ENCODE assay signal across 25 cellular contexts in the genomic region with DNA sequence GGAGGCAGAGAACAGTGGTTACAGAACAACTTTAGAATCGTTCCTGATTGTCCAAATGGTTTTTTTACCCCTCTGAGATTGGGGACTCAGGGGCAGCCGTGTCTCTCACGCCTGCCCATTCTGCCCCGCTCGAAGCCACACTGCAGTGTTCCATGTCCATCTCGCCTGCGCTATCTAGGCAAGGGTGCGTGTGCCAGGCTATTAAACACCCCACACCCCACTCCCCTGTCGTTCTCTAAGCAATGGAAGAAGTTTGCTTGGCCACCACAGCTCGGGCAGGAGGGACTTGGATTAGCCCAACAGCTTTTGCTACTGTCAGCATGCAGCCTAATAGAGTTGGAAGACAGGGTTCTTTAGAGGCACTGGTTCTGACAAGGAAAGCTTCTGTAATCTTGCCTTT.
"Had no signal": no experiment of that assay in that cellular context is flagged by ENCODE, and none has a peak within 500 bp of the region (broad histone marks: within the 10 kb centered on the region; RNA-seq: fewer than 3 reads in every experiment).

No MANE protein-coding gene starts in this region.

- H3K27ac ChIP-seq: body of pancreas, colonic mucosa, left lung, ovary, SK-N-MC, spleen, upper lobe of right lung, WERI-Rb-1 had no signal

- DNase-seq: activated CD4-positive, alpha-beta T cell treated with anti-CD3 and anti-CD28 coated beads, Interleukin-2, amount 10 ng/mL, durations not matched to agents 7 days and 5 days; activated CD4-positive, CD25-positive, alpha-beta regulatory T cell treated with anti-CD3 and anti-CD28 coated beads, Interleukin-2, amount 50 U/mL, for 72 hours; activated CD8-positive, alpha-beta memory T cell treated with anti-CD3 and anti-CD28 coated beads, Interleukin-2, amount 10 ng/mL, durations not matched to agents 7 days and 5 days; activated CD8-positive, alpha-beta T cell treated with anti-CD3 and anti-CD28 coated beads for 36 hours; activated gamma-delta T cell; activated naive CD4-positive, alpha-beta T cell treated with anti-CD3 and anti-CD28 coated beads, Interleukin-2, amount 50 U/mL, for 16 hours; activated T-cell treated with anti-CD3 and anti-CD28 coated beads for 4 hours; body of pancreas; colonic mucosa; endodermal cell; esophagus squamous epithelium; immature natural killer cell; left lung; mammary epithelial cell; spleen; stimulated activated CD4-positive, alpha-beta T cell treated with anti-CD3 and anti-CD28 coated beads, Interleukin-4, amount 100 ng/mL, for 24 hours; stimulated activated naive CD4-positive, alpha-beta T cell treated with Interleukin-2 at 50 U/mL for 16 hours; upper lobe of right lung; WERI-Rb-1 had no signal

- ATAC-seq: activated CD8-positive, alpha-beta memory T cell treated with anti-CD3 and anti-CD28 coated beads, Interleukin-2, amount 10 ng/mL, durations not matched to agents 7 days and 5 days; activated CD8-positive, alpha-beta T cell treated with anti-CD3 and anti-CD28 coated beads for 36 hours; body of pancreas; gastroesophageal sphincter; left lung; natural killer cell treated with Interleukin-12 subunit alpha and Interleukin-12 subunit beta and Interleukin-15 and Interleukin-18, amount 100 ng/mL, for 72 hours had no signal

- H3K9me3 Mint-ChIP-seq: activated CD4-positive, alpha-beta T cell treated with anti-CD3 and anti-CD28 coated beads, Interleukin-2, amount 10 ng/mL, durations not matched to agents 7 days and 5 days; activated CD8-positive, alpha-beta T cell treated with anti-CD3 and anti-CD28 coated beads for 36 hours; endodermal cell; mesothelial cell of epicardium; T-helper 2 cell treated with Interferon-gamma antibody and Interleukin-4, amounts not matched to agents 5 μg/mL and 100 μg/mL, for 36 hours had no signal

- H3K36me3 ChIP-seq: colonic mucosa, esophagus squamous epithelium, gastroesophageal sphincter, left lung, ovary, spleen, upper lobe of right lung, WERI-Rb-1 had no signal

- H3K4me1 ChIP-seq: body of pancreas, colonic mucosa, left lung, spleen, upper lobe of right lung had no signal

- H3K4me3 ChIP-seq: body of pancreas, colonic mucosa, gastroesophageal sphincter, left lung, ovary, SK-N-MC, spleen, upper lobe of right lung had no signal

- H3K27ac Mint-ChIP-seq: activated CD4-positive, alpha-beta T cell treated with anti-CD3 and anti-CD28 coated beads, Interleukin-2, amount 10 ng/mL, durations not matched to agents 7 days and 5 days; activated CD8-positive, alpha-beta memory T cell treated with anti-CD3 and anti-CD28 coated beads, Interleukin-2, amount 10 ng/mL, durations not matched to agents 7 days and 5 days; activated CD8-positive, alpha-beta T cell treated with anti-CD3 and anti-CD28 coated beads for 36 hours; endodermal cell; immature natural killer cell; mesothelial cell of epicardium; natural killer cell treated with Interleukin-12 subunit alpha and Interleukin-12 subunit beta and Interleukin-15 and Interleukin-18, amount 100 ng/mL, for 72 hours; T-helper 2 cell treated with Interferon-gamma antibody and Interleukin-4, amounts not matched to agents 5 μg/mL and 100 μg/mL, for 36 hours had no signal

- H3K9me3 ChIP-seq: body of pancreas, colonic mucosa, esophagus squamous epithelium, gastroesophageal sphincter, left lung, ovary, spleen, upper lobe of right lung had no signal

- H3K27me3 ChIP-seq: body of pancreas, colonic mucosa, esophagus squamous epithelium, ovary, upper lobe of right lung had no signal

- H3K36me3 Mint-ChIP-seq: activated CD8-positive, alpha-beta memory T cell treated with anti-CD3 and anti-CD28 coated beads, Interleukin-2, amount 10 ng/mL, durations not matched to agents 7 days and 5 days; immature natural killer cell; mesothelial cell of epicardium; natural killer cell treated with Interleukin-12 subunit alpha and Interleukin-12 subunit beta and Interleukin-15 and Interleukin-18, amount 100 ng/mL, for 72 hours had no signal
